ENCODE assay signal across 33 cellular contexts in the genomic region with DNA sequence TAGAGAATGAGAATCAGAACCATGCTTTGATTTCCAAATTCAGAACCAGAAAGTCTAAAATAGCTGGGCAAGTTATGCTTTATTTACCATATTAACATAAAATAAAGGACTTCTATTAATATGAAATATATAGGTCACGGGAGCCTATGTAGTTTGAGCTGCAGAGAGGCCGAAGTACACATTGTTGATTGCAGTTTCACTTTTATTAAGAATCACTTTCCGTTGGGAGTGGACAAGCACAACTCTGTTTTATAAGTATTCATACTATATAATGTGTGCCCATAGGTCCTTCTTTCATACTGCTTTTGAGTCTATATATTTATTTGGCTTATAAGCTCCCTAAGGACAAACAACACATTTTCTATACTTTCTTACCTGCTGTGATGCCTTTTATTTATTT. TPM values are rescaled to one million over a fixed set of nuclear protein-coding genes. Genes with fewer than 3 reads are reported as not detected.
"Had no signal": no experiment of that assay in that cellular context is flagged by ENCODE, and none has a peak within 500 bp of the region (broad histone marks: within the 10 kb centered on the region; RNA-seq: fewer than 3 reads in every experiment).

No MANE protein-coding gene starts in this region.

- H3K9me3 ChIP-seq: gastroesophageal sphincter, heart right ventricle had no signal

- ATAC-seq: activated CD4-positive, alpha-beta T cell treated with anti-CD3 and anti-CD28 coated beads for 36 hours; activated CD8-positive, alpha-beta T cell treated with anti-CD3 and anti-CD28 coated beads, Interleukin-2, amount 10 ng/mL, durations not matched to agents 7 days and 5 days; activated naive CD4-positive, alpha-beta T cell treated with anti-CD3 and anti-CD28 coated beads, Interleukin-2, amount 50 U/mL, for 72 hours; activated T-cell treated with anti-CD3 and anti-CD28 coated beads, Interleukin-2, amount 50 U/mL, for 72 hours; esophagus mucosa; gastroesophageal sphincter; heart right ventricle; T-helper 17 cell had no signal

- H3K36me3 ChIP-seq: brain microvascular endothelial cell, gastroesophageal sphincter, heart right ventricle, WERI-Rb-1 had no signal

- H3K4me1 ChIP-seq: gastroesophageal sphincter, heart right ventricle had no signal

- H3K4me3 ChIP-seq: coronary artery, dorsolateral prefrontal cortex, gastroesophageal sphincter, heart right ventricle had no signal

- H3K27me3 ChIP-seq: brain microvascular endothelial cell had no signal

- DNase-seq: activated CD4-positive, alpha-beta memory T cell treated with anti-CD3 and anti-CD28 coated beads for 36 hours; activated CD4-positive, alpha-beta T cell treated with anti-CD3 and anti-CD28 coated beads for 36 hours; activated CD4-positive, alpha-beta T cell treated with anti-CD3 and anti-CD28 coated beads, Interleukin-2, amount 10 ng/mL, durations not matched to agents 24 days and 14 days; activated CD4-positive, CD25-positive, alpha-beta regulatory T cell; activated CD4-positive, CD25-positive, alpha-beta regulatory T cell treated with anti-CD3 and anti-CD28 coated beads, Interleukin-2, amount 50 U/mL, for 72 hours; activated CD8-positive, alpha-beta memory T cell treated with anti-CD3 and anti-CD28 coated beads, Interleukin-2, amount 50 U/mL, for 48 hours; activated CD8-positive, alpha-beta T cell treated with anti-CD3 and anti-CD28 coated beads, Interleukin-2, amount 10 ng/mL, durations not matched to agents 7 days and 5 days; activated gamma-delta T cell; activated naive CD4-positive, alpha-beta T cell; activated naive CD4-positive, alpha-beta T cell treated with anti-CD3 and anti-CD28 coated beads, Interleukin-2, amount 10 ng/mL, durations not matched to agents 7 days and 5 days; activated naive CD8-positive, alpha-beta T cell treated with anti-CD3 and anti-CD28 coated beads, Interleukin-2, amount 10 ng/mL, durations not matched to agents 7 days and 5 days; activated T-cell treated with anti-CD3 and anti-CD28 coated beads for 4 hours; activated T-cell treated with anti-CD3 and anti-CD28 coated beads, Interleukin-2, amount 50 U/mL, for 24 hours; activated T-cell treated with anti-CD3 and anti-CD28 coated beads, Interleukin-2, amount 50 U/mL, for 72 hours; amniotic stem cell; anterior cingulate cortex; brain microvascular endothelial cell; dorsolateral prefrontal cortex; effector memory CD4-positive, alpha-beta T cell; endodermal cell; foreskin melanocyte; heart right ventricle; T-helper 1 cell; T-helper 17 cell; T1000; WERI-Rb-1 had no signal

- H3K27ac ChIP-seq: brain microvascular endothelial cell, coronary artery, dorsolateral prefrontal cortex, gastroesophageal sphincter, heart right ventricle, WERI-Rb-1 had no signal

RNA-seq across cellular contexts. Expression of a gene that starts 58.7 kb away (rescaled TPM):
- total RNA-seq: activated CD4-positive, alpha-beta memory T cell treated with anti-CD3 and anti-CD28 coated beads for 36 hours; activated CD4-positive, alpha-beta T cell treated with anti-CD3 and anti-CD28 coated beads for 36 hours; activated CD4-positive, alpha-beta T cell treated with anti-CD3 and anti-CD28 coated beads, Interleukin-2, amount 10 ng/mL, durations not matched to agents 24 days and 14 days; activated CD8-positive, alpha-beta T cell treated with anti-CD3 and anti-CD28 coated beads, Interleukin-2, amount 10 ng/mL, durations not matched to agents 7 days and 5 days; activated naive CD4-positive, alpha-beta T cell treated with anti-CD3 and anti-CD28 coated beads, Interleukin-2, amount 50 U/mL, for 72 hours; activated naive CD8-positive, alpha-beta T cell treated with anti-CD3 and anti-CD28 coated beads, Interleukin-2, amount 10 ng/mL, durations not matched to agents 7 days and 5 days; activated T-cell treated with anti-CD3 and anti-CD28 coated beads, Interleukin-2, amount 50 U/mL, for 72 hours; astrocyte; bronchial epithelial cell; cerebellum; endodermal cell; esophagus mucosa; heart right ventricle; T-helper 17 cell had no signal
- polyA plus RNA-seq: heart right ventricle had no signal
